Comparison of ENCODE assay signal across 16 cellular contexts in the genomic region with DNA sequence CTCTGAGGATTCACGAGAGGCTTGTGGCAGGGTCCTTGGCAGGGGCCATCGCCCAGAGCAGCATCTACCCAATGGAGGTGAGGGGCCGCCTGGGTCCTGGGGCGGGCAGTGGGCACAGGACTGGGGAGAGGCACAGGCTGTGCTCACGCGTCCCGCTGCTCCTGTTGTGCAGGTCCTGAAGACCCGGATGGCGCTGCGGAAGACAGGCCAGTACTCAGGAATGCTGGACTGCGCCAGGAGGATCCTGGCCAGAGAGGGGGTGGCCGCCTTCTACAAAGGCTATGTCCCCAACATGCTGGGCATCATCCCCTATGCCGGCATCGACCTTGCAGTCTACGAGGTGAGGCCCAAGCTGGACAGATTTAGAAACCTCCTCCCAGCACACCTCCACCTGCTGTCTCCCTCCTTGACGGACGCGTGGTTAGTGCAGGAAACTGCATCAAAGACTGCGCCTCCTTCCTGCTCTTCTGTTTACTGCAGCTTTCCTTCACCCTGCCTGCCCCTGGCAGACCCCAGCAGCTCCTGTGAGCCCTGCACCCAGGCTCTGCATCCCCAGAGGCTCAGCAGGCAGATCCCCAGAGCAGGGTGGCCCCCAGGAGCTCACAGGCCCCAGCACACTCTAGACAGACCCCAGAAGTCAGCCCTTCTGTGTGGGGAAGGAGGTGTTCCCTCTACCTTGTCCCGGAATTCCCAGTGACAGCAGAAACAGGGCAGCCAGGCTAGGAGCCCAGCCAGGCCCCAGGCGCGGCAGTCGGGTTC. TPM values are rescaled to one million over a fixed set of nuclear protein-coding genes. Genes with fewer than 3 reads are reported as not detected.
DNase-seq lines count a peak whose midpoint lies in the region; ATAC-seq and TF ChIP-seq lines count a peak whose summit lies in the region.
"Had no signal": no experiment of that assay in that cellular context is flagged by ENCODE, and none has a peak within 500 bp of the region (broad histone marks: within the 10 kb centered on the region; RNA-seq: fewer than 3 reads in every experiment).

No MANE protein-coding gene starts in this region.

- 92% methylated on average over 20 to 23 of the region's 23 CpGs for WGBS in tibial nerve, 2 donors

- H3K4me3 ChIP-seq in mucosa of stomach (ENCODE audit: low read length) (no peak overlapping the region), tibial nerve (no peak overlapping the region)
- H3K4me3 ChIP-seq: HAP-1, SJSA1 had no signal

- CTCF ChIA-PET in CD4-positive, alpha-beta T cell (lab: Charles Lee), result interaction anchor here (0.9 to 3.6 kb wide), 2 partner anchors 8 to 11 kb away, joined by 3 to 17 read pairs; no protein-coding TSS in a partner anchor
- CTCF ChIA-PET in T-cell (lab: Charles Lee), result no interaction called here

- no peak overlapping the region for H3K4me3 Mint-ChIP-seq in CD4-positive, alpha-beta T cell
- H3K4me3 Mint-ChIP-seq in T-cell, result no peak overlapping the region
- H3K4me3 Mint-ChIP-seq: immature natural killer cell, mesothelial cell of epicardium had no signal

- no peak for TF ChIP-seq CTCF in CD4-positive, alpha-beta T cell (IDR thresholded peaks at IDR 0.05)
- TF ChIP-seq CTCF in tibial nerve (IDR thresholded peaks at IDR 0.05), result no peak

- H3K9me3 ChIP-seq in CD4-positive, alpha-beta T cell (ENCODE audit: control insufficient read depth, low read length), result no peaks in the 10 kb centered on the region
- H3K9me3 ChIP-seq in mucosa of stomach (ENCODE audit: control insufficient read depth, low read length), result no peaks in the 10 kb centered on the region
- no peaks in the 10 kb centered on the region for H3K9me3 ChIP-seq in tibial nerve
- H3K9me3 ChIP-seq: HAP-1, SJSA1 had no signal

- H3K27ac Mint-ChIP-seq in CD4-positive, alpha-beta T cell, result peak overlapping the region; percentile 53
- peak overlapping the region; percentile 74 to 87 for H3K27ac Mint-ChIP-seq in T-cell
- H3K27ac Mint-ChIP-seq: mesothelial cell of epicardium had no signal

- no peaks in the 10 kb centered on the region for H3K9me3 Mint-ChIP-seq in CD4-positive, alpha-beta T cell
- no peaks in the 10 kb centered on the region for H3K9me3 Mint-ChIP-seq in T-cell
- H3K9me3 Mint-ChIP-seq: immature natural killer cell, mesothelial cell of epicardium had no signal

- peak overlapping the region; percentile 13 for H3K9ac ChIP-seq in mucosa of stomach (ENCODE audit: low read length)
- H3K9ac ChIP-seq: KMS-11, parathyroid adenoma had no signal

- H3K27me3 Mint-ChIP-seq in CD4-positive, alpha-beta T cell, result no peaks in the 10 kb centered on the region
- no peaks in the 10 kb centered on the region for H3K27me3 Mint-ChIP-seq in T-cell

- H3K4me1 Mint-ChIP-seq in CD4-positive, alpha-beta T cell (ENCODE audit: low read depth), result peaks cover 31% of the 10 kb centered on the region
- peaks cover 26 to 38% (median 34%) of the 10 kb centered on the region in 3 donors for H3K4me1 Mint-ChIP-seq in T-cell
- H3K4me1 Mint-ChIP-seq: immature natural killer cell, mesothelial cell of epicardium had no signal

- POLR2A ChIA-PET in CD4-positive, alpha-beta T cell (lab: Charles Lee), result interaction anchor here (0.9 kb wide), 1 partner anchor 22 kb away, joined by 3 read pairs; no protein-coding TSS in a partner anchor
- POLR2A ChIA-PET in T-cell (lab: Charles Lee), result interaction anchor here in 1 of 2 donors (0.6 kb wide), 1 partner anchor 84 kb away, joined by 8 read pairs; no protein-coding TSS in a partner anchor

- no peaks in the 10 kb centered on the region for H3K27me3 ChIP-seq in CD4-positive, alpha-beta T cell (ENCODE audit: control insufficient read depth, insufficient read depth, low read length)
- H3K27me3 ChIP-seq in mucosa of stomach (ENCODE audit: control insufficient read depth, insufficient read depth, low read length), result no peaks in the 10 kb centered on the region
- H3K27me3 ChIP-seq in tibial nerve, result no peaks in the 10 kb centered on the region
- H3K27me3 ChIP-seq: SJSA1 had no signal

- intact Hi-C loops in CD4-positive, alpha-beta T cell (cut with DNase I, micrococcal nuclease), result loop anchor here in 1 of 2 experiments (10.0 kb wide), 1 partner anchor 52 kb away; no protein-coding TSS in a partner anchor

- H3K36me3 Mint-ChIP-seq in CD4-positive, alpha-beta T cell (ENCODE audit: low read depth), result peaks cover 75% of the 10 kb centered on the region
- peaks cover 40% of the 10 kb centered on the region for H3K36me3 Mint-ChIP-seq in T-cell

- no peak for TF ChIP-seq POLR2A in tibial nerve (IDR thresholded peaks at IDR 0.05)

- ATAC-seq in CD4-positive, alpha-beta T cell (ENCODE audit: poor library complexity), result peak; percentile 43
- peak; percentile 34 to 46 (median 45) for ATAC-seq in T-cell (replicated peaks in 1 of 4)

- H3K4me1 ChIP-seq in mucosa of stomach (ENCODE audit: control insufficient read depth, insufficient read depth, low read length) (peaks cover 83% of the 10 kb centered on the region), tibial nerve (peaks cover 0 to 39% (median 4%) of the 10 kb centered on the region in 4 donors)
- H3K4me1 ChIP-seq: HAP-1, SJSA1 had no signal

- no peak overlapping the region for H3K27ac ChIP-seq in CD4-positive, alpha-beta T cell (ENCODE audit: low read depth, low read length)
- H3K27ac ChIP-seq in substantia nigra (ENCODE audit: low read depth, low read length, poor library complexity, severe bottlenecking) (no peak overlapping the region), tibial nerve (no peak overlapping the region)
- H3K27ac ChIP-seq: KMS-11, parathyroid adenoma, SJSA1 had no signal

- H3K36me3 ChIP-seq in mucosa of stomach (ENCODE audit: control insufficient read depth, insufficient read depth, low read length), result peaks cover 44% of the 10 kb centered on the region
- peaks cover 0 to 77% (median 36%) of the 10 kb centered on the region in 3 donors for H3K36me3 ChIP-seq in tibial nerve

- TF ChIP-seq EP300 in tibial nerve (IDR thresholded peaks at IDR 0.05), result no peak

- DNase-seq in CD4-positive, alpha-beta T cell, result no peak
- DNase-seq in T-cell, result peak in 3 of 34 experiments; percentile 13 to 29 (median 27)
- no peak for DNase-seq in substantia nigra (lab: John Stamatoyannopoulos, UW)
- no peak for DNase-seq in tibial nerve (ENCODE audit: low spot score in 2 of 2)
- no peak for DNase-seq in OCI-M1 (lab: John Stamatoyannopoulos, UW)
- DNase-seq: activated naive CD4-positive, alpha-beta T cell treated with Interleukin-2 at 50 U/mL for 16 hours; immature natural killer cell; NCI-H1417; trophoblast cell had no signal

RNA-seq across cellular contexts. Expression of gene PTGES2, which starts 21.2 kb away (rescaled TPM):
- 10 to 100 TPM; 43.7 to 43.8 TPM for total RNA-seq in CD4-positive, alpha-beta T cell
- total RNA-seq in T-cell, result 10 to 100 TPM; 60.2 to 91.7 (median 79.2) TPM
- 100 to 1,000 TPM in 1 of 4 donors, 10 to 100 TPM in 3; 68.9 to 180 (median 74.7) TPM for total RNA-seq in tibial nerve

RNA-seq across cellular contexts. Expression of gene SLC25A25, which starts 38.3 kb away (rescaled TPM):
- 10 to 100 TPM; 16.9 to 17.7 TPM for total RNA-seq in CD4-positive, alpha-beta T cell
- total RNA-seq in T-cell (10 to 100 TPM; 11.8 to 21.0 (median 17.3) TPM), tibial nerve (10 to 100 TPM; 23.4 to 29.7 (median 27.2) TPM)

RNA-seq across cellular contexts. Expression of gene NAIF1, which starts 39.2 kb away (rescaled TPM):
- 10 to 100 TPM; 11.5 to 16.8 TPM for total RNA-seq in CD4-positive, alpha-beta T cell
- total RNA-seq in T-cell, result 10 to 100 TPM; 11.6 to 14.9 (median 13.8) TPM
- total RNA-seq in tibial nerve, result 10 to 100 TPM in 1 of 4 donors, 1 to 10 TPM in 3; 5.4 to 11.2 (median 8.1) TPM

RNA-seq across cellular contexts. Expression of gene LCN2, which starts 42.9 kb away (rescaled TPM):
- total RNA-seq in CD4-positive, alpha-beta T cell, result not detected
- not detected for total RNA-seq in T-cell
- total RNA-seq in tibial nerve, result not detected
- total RNA-seq: frontal cortex, mesothelial cell of epicardium, SJSA1 had no signal

RNA-seq across cellular contexts. Expression of gene BBLN, which starts 53.7 kb away (rescaled TPM):
- 10 to 100 TPM; 53.6 to 55.9 TPM for total RNA-seq in CD4-positive, alpha-beta T cell
- 10 to 100 TPM; 50.0 to 85.9 (median 81.4) TPM for total RNA-seq in T-cell
- 100 to 1,000 TPM; 202 to 310 (median 243) TPM for total RNA-seq in tibial nerve
